Comparison of ENCODE assay signal across 9 cellular contexts in the genomic region with DNA sequence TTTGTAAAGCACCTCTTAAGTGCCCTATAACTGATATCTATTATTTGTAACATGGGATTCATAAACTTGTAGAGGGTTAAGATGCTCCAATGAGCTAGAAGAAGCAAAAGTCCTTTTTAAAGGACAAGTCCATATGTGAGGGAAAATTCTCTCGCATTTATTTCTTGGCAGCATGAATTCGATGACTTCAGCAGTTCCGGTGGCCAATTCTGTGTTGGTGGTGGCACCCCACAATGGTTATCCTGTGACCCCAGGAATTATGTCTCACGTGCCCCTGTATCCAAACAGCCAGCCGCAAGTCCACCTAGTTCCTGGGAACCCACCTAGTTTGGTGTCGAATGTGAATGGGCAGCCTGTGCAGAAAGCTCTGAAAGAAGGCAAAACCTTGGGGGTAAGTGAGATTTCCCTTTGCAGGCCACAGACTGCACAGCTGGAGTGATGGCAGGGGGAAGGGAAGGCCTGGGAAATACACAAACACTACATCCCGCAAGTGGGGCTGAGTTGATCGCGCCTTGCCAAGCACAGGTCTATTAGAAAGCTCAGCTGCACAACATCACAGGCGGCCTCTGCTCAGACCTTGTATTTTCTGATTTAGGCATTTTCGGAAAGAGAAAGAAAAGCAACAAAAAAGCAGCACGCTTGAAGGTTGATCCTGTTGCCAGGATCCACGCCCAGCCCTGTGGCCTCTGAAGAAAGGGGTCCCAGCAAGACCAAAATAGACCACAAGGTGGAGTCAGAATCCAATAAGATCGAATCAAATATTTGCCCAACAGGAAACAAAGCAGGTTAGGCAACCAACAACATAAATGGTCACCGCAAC. TPM values are rescaled to one million over a fixed set of nuclear protein-coding genes. Genes with fewer than 3 reads are reported as not detected.
DNase-seq lines count a peak whose midpoint lies in the region; ATAC-seq and TF ChIP-seq lines count a peak whose summit lies in the region.
"Had no signal": no experiment of that assay in that cellular context is flagged by ENCODE, and none has a peak within 500 bp of the region (broad histone marks: within the 10 kb centered on the region; RNA-seq: fewer than 3 reads in every experiment).

No MANE protein-coding gene starts in this region.

- H4K8ac ChIP-seq in H9 (replicated peaks; ENCODE audit: insufficient read length, low read depth, low read length): no peak overlapping the region

- no peaks in the 10 kb centered on the region for H3K36me3 Mint-ChIP-seq in H9 (ENCODE audit: insufficient read depth in 1 of 3, low read depth in 3 of 3)
- no peaks in the 10 kb centered on the region for H3K36me3 Mint-ChIP-seq in CD4-positive, alpha-beta T cell (ENCODE audit: low read depth)

- no peak overlapping the region for H3K4me3 Mint-ChIP-seq in H9
- H3K4me3 Mint-ChIP-seq in CD4-positive, alpha-beta T cell: no peak overlapping the region

- H4K5ac ChIP-seq in H9 (ENCODE audit: insufficient read length, low read depth, low read length): no peak overlapping the region

- H3K9me3 ChIP-seq in H9 (ENCODE audit: control insufficient read depth, low read depth, low read length) (no peaks in the 10 kb centered on the region), parathyroid adenoma (ENCODE audit: control insufficient read depth, low read length) (no peaks in the 10 kb centered on the region)
- H3K9me3 ChIP-seq in CD4-positive, alpha-beta T cell (ENCODE audit: control insufficient read depth, low read length): no peaks in the 10 kb centered on the region

- no peak overlapping the region for H2AK5ac ChIP-seq in H9 (ENCODE audit: insufficient read length, low read length)

- no peak overlapping the region for H3K4ac ChIP-seq in H9 (ENCODE audit: low read depth, low read length)

- no peak overlapping the region for H3T11ph ChIP-seq in H9 (ENCODE audit: low read length)

- H3K18ac ChIP-seq in H9 (ENCODE audit: insufficient read length, low read depth, low read length): no peak overlapping the region

- no peaks in the 10 kb centered on the region for H3K36me3 ChIP-seq in parathyroid adenoma (ENCODE audit: control insufficient read depth, insufficient read depth, low read length)

- H3K27ac ChIP-seq in H9 (ENCODE audit: insufficient read length, low read depth, low read length): no peak overlapping the region
- no peak overlapping the region for H3K27ac ChIP-seq in parathyroid adenoma
- no peak overlapping the region for H3K27ac ChIP-seq in CD4-positive, alpha-beta T cell (ENCODE audit: low read depth, low read length)

- H2BK120ac ChIP-seq in H9 (ENCODE audit: low read depth, low read length, poor library complexity, severe bottlenecking): no peak overlapping the region

- no peak overlapping the region for H2BK5ac ChIP-seq in H9 (ENCODE audit: insufficient read length, low read length)

- H3K56ac ChIP-seq in H9 (ENCODE audit: insufficient read length, low read depth, low read length): no peak overlapping the region

- H3K9me3 Mint-ChIP-seq in H9: no peaks in the 10 kb centered on the region
- no peaks in the 10 kb centered on the region for H3K9me3 Mint-ChIP-seq in CD4-positive, alpha-beta T cell

- peak; percentile 62 for DNase-seq in H9
- DNase-seq in NCI-H2081 treated with DMSO at 0.1 percent for 48 hours (lab: John Stamatoyannopoulos, UW): peak; percentile 80
- DNase-seq in choroid plexus epithelial cell (ENCODE audit: low read depth): peak; percentile 23
- no peak for DNase-seq in central memory CD4-positive, alpha-beta T cell
- DNase-seq in CD4-positive, alpha-beta T cell: no peak

- H3K27me3 ChIP-seq in H9 (ENCODE audit: insufficient read depth, low read length) (no peaks in the 10 kb centered on the region), parathyroid adenoma (ENCODE audit: control insufficient read depth, insufficient read depth, low read length) (no peaks in the 10 kb centered on the region)
- no peaks in the 10 kb centered on the region for H3K27me3 ChIP-seq in CD4-positive, alpha-beta T cell (ENCODE audit: control insufficient read depth, insufficient read depth, low read length)

- H3K4me1 Mint-ChIP-seq in H9: peaks cover 8% of the 10 kb centered on the region in 2 experiments
- H3K4me1 Mint-ChIP-seq in CD4-positive, alpha-beta T cell (ENCODE audit: low read depth): no peaks in the 10 kb centered on the region

- ATAC-seq in GM19455 (IDR thresholded peaks at IDR 0.05; ENCODE audit: unreplicated experiment) (no peak), GM21528 (IDR thresholded peaks at IDR 0.05; ENCODE audit: low FRiP score, unreplicated experiment) (no peak)
- no peak for ATAC-seq in CD4-positive, alpha-beta T cell (ENCODE audit: poor library complexity)

- no CpG with 5 or more reads among the region's 15 CpGs for WGBS in H9 (ENCODE audit: extremely low coverage, insufficient read length, low lambda C conversion rate)

- H3K4me3 ChIP-seq in choroid plexus epithelial cell (ENCODE audit: low read depth, low read length) (no peak overlapping the region), parathyroid adenoma (ENCODE audit: low read depth, low read length) (no peak overlapping the region)

- TF ChIP-seq CTCF in H9 (conservative IDR thresholded peaks at IDR 0.05): peak; percentile 78
- peak; percentile 51 for TF ChIP-seq CTCF in choroid plexus epithelial cell (conservative IDR thresholded peaks at IDR 0.05; ENCODE audit: low read depth, low read length)
- TF ChIP-seq CTCF in parathyroid adenoma (IDR thresholded peaks at IDR 0.05): peak; percentile 6
- no peak for TF ChIP-seq CTCF in CD4-positive, alpha-beta T cell (IDR thresholded peaks at IDR 0.05)

- no peak overlapping the region for H3K23ac ChIP-seq in H9 (ENCODE audit: insufficient read length, low read depth, low read length)

- H3K4me2 ChIP-seq in H9 (ENCODE audit: insufficient read depth, insufficient read length, low read length) (no peak overlapping the region), parathyroid adenoma (ENCODE audit: low read length) (no peak overlapping the region)

- no peak overlapping the region for H3K9ac ChIP-seq in H9 (ENCODE audit: extremely low read depth, insufficient read length, low read length)
- no peak overlapping the region for H3K9ac ChIP-seq in parathyroid adenoma

- H2AFZ ChIP-seq in H9 (ENCODE audit: low read length) (peak overlapping the region; percentile 93), parathyroid adenoma (no peak overlapping the region)

- no peaks in the 10 kb centered on the region for H3K27me3 Mint-ChIP-seq in H9 (ENCODE audit: low read depth)
- H3K27me3 Mint-ChIP-seq in CD4-positive, alpha-beta T cell: peaks cover 11% of the 10 kb centered on the region

- H3K4me1 ChIP-seq in H9 (ENCODE audit: insufficient read depth, low read length) (no peaks in the 10 kb centered on the region), parathyroid adenoma (peaks cover 4% of the 10 kb centered on the region)

- H2BK15ac ChIP-seq in H9 (ENCODE audit: low read depth, low read length): no peak overlapping the region

- no peaks in the 10 kb centered on the region for H3K79me1 ChIP-seq in H9 (ENCODE audit: insufficient read depth, low read depth, low read length, poor library complexity, severe bottlenecking)

- CTCF ChIA-PET in CD4-positive, alpha-beta T cell (lab: Charles Lee): no interaction called here

- H3K14ac ChIP-seq in H9 (ENCODE audit: insufficient read depth, low read length): 0 out of 2 replicates have a peak overlapping the region, but pooled peaks have one; percentile 68

- H2BK12ac ChIP-seq in H9 (ENCODE audit: insufficient read length, low read depth, low read length): no peak overlapping the region

- POLR2A ChIA-PET in CD4-positive, alpha-beta T cell (lab: Charles Lee): no interaction called here

- H3K79me2 ChIP-seq in H9 (ENCODE audit: insufficient read depth, low read length) (no peaks in the 10 kb centered on the region), parathyroid adenoma (no peaks in the 10 kb centered on the region)

- H4K91ac ChIP-seq in H9 (ENCODE audit: insufficient read length, low read depth, low read length): no peak overlapping the region

- no peaks in the 10 kb centered on the region for H4K20me1 ChIP-seq in H9 (ENCODE audit: control insufficient read depth, insufficient read depth, insufficient read length)

- intact Hi-C loops in CD4-positive, alpha-beta T cell (cut with DNase I, micrococcal nuclease): no loop called here

- H2BK20ac ChIP-seq in H9 (ENCODE audit: low read depth, low read length, poor library complexity, severe bottlenecking): no peak overlapping the region

- no peaks in the 10 kb centered on the region for H3K23me2 ChIP-seq in H9 (ENCODE audit: insufficient read length, low read depth, low read length, poor library complexity, severe bottlenecking)

- peak overlapping the region in 1 of 3 experiments; percentile 53; a peak in 1 of 7 replicates for H3K27ac Mint-ChIP-seq in H9
- H3K27ac Mint-ChIP-seq in CD4-positive, alpha-beta T cell: no peak overlapping the region

RNA-seq across cellular contexts. Expression of a gene that starts 1.5 kb away (rescaled TPM):
- not detected in 2 replicates for total RNA-seq in H9 (2021)
- total RNA-seq in CD4-positive, alpha-beta T cell: not detected
- total RNA-seq: temporal lobe had no signal

RNA-seq across cellular contexts. Expression of a gene that starts 23.6 kb away (rescaled TPM):
- not detected in 2 replicates for total RNA-seq in H9 (2021)
- total RNA-seq in CD4-positive, alpha-beta T cell: not detected
- total RNA-seq: temporal lobe had no signal

RNA-seq across cellular contexts. Expression of a gene that starts 55.8 kb away (rescaled TPM):
- 0.11 TPM in 1 of 2 replicates, not detected in the other for total RNA-seq in H9 (2021)
- total RNA-seq in CD4-positive, alpha-beta T cell: not detected
- total RNA-seq: temporal lobe had no signal

Comparison
In these comparisons a context has a peak if more than half of its experiments do, and no peak if none do; other contexts are left out.
1. DNase-seq: peak in H9 (single experiment), NCI-H2081 treated with DMSO at 0.1 percent for 48 hours (single experiment) and choroid plexus epithelial cell (single experiment); none in central memory CD4-positive, alpha-beta T cell (single experiment) and CD4-positive, alpha-beta T cell (0 of 10).